3 cellular contexts compared by ENCODE assay signal in the genomic region with DNA sequence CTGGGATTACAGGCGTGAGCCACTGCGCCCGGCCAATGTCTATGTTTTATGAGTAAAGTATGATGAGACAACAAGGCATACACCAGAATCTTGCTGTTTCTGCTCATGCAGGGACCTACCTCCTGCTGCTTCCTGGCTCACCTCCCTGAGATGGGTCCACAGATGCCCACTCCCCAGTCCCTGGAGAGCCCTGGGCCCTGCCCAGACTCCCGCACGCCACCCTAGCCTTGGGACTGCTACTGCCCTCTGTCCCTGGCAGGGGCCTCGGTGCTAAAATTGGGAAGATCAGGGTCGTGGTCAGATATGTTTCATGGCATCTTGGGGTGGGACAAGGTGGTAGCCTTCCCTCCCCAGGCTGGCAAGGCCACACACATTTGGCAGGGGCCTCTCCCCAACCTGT.
"Had no signal": no experiment of that assay in that cellular context is flagged by ENCODE, and none has a peak within 500 bp of the region (broad histone marks: within the 10 kb centered on the region; RNA-seq: fewer than 3 reads in every experiment).

No MANE protein-coding gene starts in this region.

- H3K4me3 ChIP-seq: GM12878 had no signal

- DNase-seq: GDM1, GF-D8 had no signal
